In genomic region chr14:60515244-60515695, GRCh38 we compare ENCODE assay signal across 14 cellular contexts. TPM values are rescaled to one million over a fixed set of nuclear protein-coding genes. Genes with fewer than 3 reads are reported as not detected.
DNase-seq lines count a peak whose midpoint lies in the region; ATAC-seq and TF ChIP-seq lines count a peak whose summit lies in the region.
"Had no signal": no experiment of that assay in that cellular context is flagged by ENCODE, and none has a peak within 500 bp of the region (broad histone marks: within the 10 kb centered on the region; RNA-seq: fewer than 3 reads in every experiment).

No MANE protein-coding gene starts in this region.

- peak overlapping the region; percentile 86 for H3K4me3 Mint-ChIP-seq in nephron progenitor cell
- H3K4me3 Mint-ChIP-seq in type B pancreatic cell, result no peak overlapping the region

- H3K36me3 Mint-ChIP-seq in nephron progenitor cell (ENCODE audit: low read depth), result no peaks in the 10 kb centered on the region
- peaks cover 3% of the 10 kb centered on the region for H3K36me3 Mint-ChIP-seq in type B pancreatic cell

- no peak for ATAC-seq in heart right ventricle
- no peak for ATAC-seq in left lobe of liver
- ATAC-seq in HG02763 (IDR thresholded peaks at IDR 0.05; ENCODE audit: unreplicated experiment), result no peak

- H3K27me3 Mint-ChIP-seq in nephron progenitor cell (ENCODE audit: low read depth, poor library complexity), result peaks cover 90% of the 10 kb centered on the region
- H3K27me3 Mint-ChIP-seq in type B pancreatic cell, result peaks cover 95% of the 10 kb centered on the region

- H3K4me1 ChIP-seq in heart right ventricle (peaks cover 0 to 28% (median 21%) of the 10 kb centered on the region in 9 donors), colonic mucosa (no peaks in the 10 kb centered on the region)

- H3K27ac Mint-ChIP-seq in nephron progenitor cell, result no peak overlapping the region
- no peak overlapping the region for H3K27ac Mint-ChIP-seq in type B pancreatic cell

- H3K9me3 ChIP-seq in heart right ventricle (peaks cover 0 to 10% (median 0%) of the 10 kb centered on the region in 11 donors), colonic mucosa (no peaks in the 10 kb centered on the region)

- H3K36me3 ChIP-seq in heart right ventricle (no peaks in the 10 kb centered on the region), colonic mucosa (no peaks in the 10 kb centered on the region)

- H3K9ac ChIP-seq in colonic mucosa (ENCODE audit: low read depth in 2 of 2, low read length in 2 of 2), result no peak overlapping the region

- peaks cover 37 to 95% (median 93%) of the 10 kb centered on the region in 7 donors for H3K27me3 ChIP-seq in heart right ventricle
- peaks cover 65% of the 10 kb centered on the region for H3K27me3 ChIP-seq in colonic mucosa

- H3K4me3 ChIP-seq in heart right ventricle (peak overlapping the region in 9 of 10 donors; percentile 6 to 46 (median 37)), colonic mucosa (peak overlapping the region; percentile 27)

- TF ChIP-seq CTCF in heart right ventricle (IDR thresholded peaks at IDR 0.05) (no peak), colonic mucosa (IDR thresholded peaks at IDR 0.05) (no peak), nephron progenitor cell (IDR thresholded peaks at IDR 0.05) (no peak), type B pancreatic cell (conservative IDR thresholded peaks at IDR 0.05) (peak; percentile 35)

- H3K4me1 Mint-ChIP-seq in nephron progenitor cell (peaks cover 22% of the 10 kb centered on the region), type B pancreatic cell (ENCODE audit: unreplicated experiment) (peaks cover 8% of the 10 kb centered on the region)

- H3K9me3 Mint-ChIP-seq in nephron progenitor cell (peaks cover 4% of the 10 kb centered on the region), type B pancreatic cell (no peaks in the 10 kb centered on the region)
- H3K9me3 Mint-ChIP-seq: T-helper 1 cell treated with Interleukin-12 subunit alpha and Interleukin-12 subunit beta and Interleukin-4 antibody, amounts not matched to agents 30 μg/mL and 1 μg/mL, for 36 hours had no signal

- DNase-seq in heart right ventricle, result no peak
- DNase-seq in cardiac septum (ENCODE audit: low spot score), result no peak
- DNase-seq in colonic mucosa, result no peak
- no peak for DNase-seq in nephron progenitor cell
- no peak for DNase-seq in type B pancreatic cell (ENCODE audit: extremely low spot score, unreplicated experiment)
- no peak for DNase-seq in left lobe of liver (ENCODE audit: low spot score)
- no peak for DNase-seq in activated CD8-positive, alpha-beta memory T cell treated with anti-CD3 and anti-CD28 coated beads for 24 hours
- DNase-seq: effector CD8-positive, alpha-beta T cell; Kasumi-1; NCI-H774 had no signal

- H3K27ac ChIP-seq in heart right ventricle (no peak overlapping the region), colonic mucosa (no peak overlapping the region)

- intact Hi-C loops in heart right ventricle (cut with DNase I), result no loop called here
- intact Hi-C loops in cardiac septum (cut with DNase I), result no loop called here
- intact Hi-C loops in colonic mucosa (cut with DNase I), result no loop called here

- WGBS in heart right ventricle, 2 donors, result 0 to 3% methylated on average over 46 to 47 of the region's 47 CpGs

RNA-seq across cellular contexts. Expression of gene SIX6, which starts 6.3 kb away (rescaled TPM):
- total RNA-seq in heart right ventricle (not detected), cardiac septum (not detected), colonic mucosa (not detected), type B pancreatic cell (ENCODE audit: low replicate concordance) (not detected in 2 replicates), left lobe of liver (not detected)
- polyA plus RNA-seq in heart right ventricle, result not detected
- total RNA-seq: renal cortical epithelial cell had no signal
- polyA plus RNA-seq: BJ had no signal

RNA-seq across cellular contexts. Expression of gene C14orf39, which starts 29.4 kb away (rescaled TPM):
- total RNA-seq in heart right ventricle (not detected), cardiac septum (not detected), colonic mucosa (not detected), type B pancreatic cell (ENCODE audit: low replicate concordance) (0.19 and 0.80 TPM in 2 replicates), left lobe of liver (not detected)
- not detected for polyA plus RNA-seq in heart right ventricle
- total RNA-seq: renal cortical epithelial cell had no signal
- polyA plus RNA-seq: BJ had no signal
